1 cellular context compared by ENCODE assay signal in the genomic region with DNA sequence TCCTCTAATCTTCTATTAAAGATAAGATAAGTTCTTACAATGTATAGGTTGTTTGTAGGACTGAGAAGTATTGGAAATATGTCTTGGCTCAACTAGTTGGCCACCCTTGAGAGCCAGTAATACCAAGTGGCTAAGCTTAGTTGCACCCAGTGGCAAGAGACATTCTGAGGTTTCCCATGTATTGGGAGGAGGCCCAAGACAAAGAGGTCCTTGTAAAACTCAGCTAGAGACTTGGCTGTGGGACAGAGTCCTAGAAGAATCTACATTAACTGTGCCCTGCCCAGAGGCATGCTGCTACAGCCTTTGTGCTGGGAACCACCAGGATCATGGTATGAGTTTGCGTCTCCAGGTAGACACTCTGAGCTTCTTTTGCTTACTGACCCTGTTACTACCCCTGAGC.
TF ChIP-seq lines count a peak whose summit lies in the region.

No MANE protein-coding gene starts in this region.

TF ChIP-seq in HepG2, 621 proteins besides CTCF, POLR2A, EP300 and RAD21:
- TF ChIP-seq NFYB (CRISPR knock-in tag; IDR thresholded peaks at IDR 0.05) (no peak), ATM (IDR thresholded peaks at IDR 0.05; ENCODE audit: borderline replicate concordance) (no peak), DR1 (CRISPR knock-in tag; IDR thresholded peaks at IDR 0.05) (no peak), YEATS2 (CRISPR knock-in tag; IDR thresholded peaks at IDR 0.05; ENCODE audit: borderline replicate concordance) (no peak), NCOA1 (CRISPR knock-in tag; IDR thresholded peaks at IDR 0.05) (no peak), STAT5B (CRISPR knock-in tag; IDR thresholded peaks at IDR 0.05) (no peak), ZIK1 (CRISPR knock-in tag; IDR thresholded peaks at IDR 0.05; ENCODE audit: borderline replicate concordance, low read depth) (no peak), LCORL (IDR thresholded peaks at IDR 0.05) (no peak), LCORL (CRISPR knock-in tag; IDR thresholded peaks at IDR 0.05) (no peak)
- TF ChIP-seq, protein P1, sequence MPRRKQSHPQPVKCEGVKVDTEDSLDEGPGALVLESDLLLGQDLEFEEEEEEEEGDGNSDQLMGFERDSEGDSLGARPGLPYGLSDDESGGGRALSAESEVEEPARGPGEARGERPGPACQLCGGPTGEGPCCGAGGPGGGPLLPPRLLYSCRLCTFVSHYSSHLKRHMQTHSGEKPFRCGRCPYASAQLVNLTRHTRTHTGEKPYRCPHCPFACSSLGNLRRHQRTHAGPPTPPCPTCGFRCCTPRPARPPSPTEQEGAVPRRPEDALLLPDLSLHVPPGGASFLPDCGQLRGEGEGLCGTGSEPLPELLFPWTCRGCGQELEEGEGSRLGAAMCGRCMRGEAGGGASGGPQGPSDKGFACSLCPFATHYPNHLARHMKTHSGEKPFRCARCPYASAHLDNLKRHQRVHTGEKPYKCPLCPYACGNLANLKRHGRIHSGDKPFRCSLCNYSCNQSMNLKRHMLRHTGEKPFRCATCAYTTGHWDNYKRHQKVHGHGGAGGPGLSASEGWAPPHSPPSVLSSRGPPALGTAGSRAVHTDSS (CRISPR knock-in tag; conservative IDR thresholded peaks at IDR 0.05): no peak
- TF ChIP-seq, protein P2, sequence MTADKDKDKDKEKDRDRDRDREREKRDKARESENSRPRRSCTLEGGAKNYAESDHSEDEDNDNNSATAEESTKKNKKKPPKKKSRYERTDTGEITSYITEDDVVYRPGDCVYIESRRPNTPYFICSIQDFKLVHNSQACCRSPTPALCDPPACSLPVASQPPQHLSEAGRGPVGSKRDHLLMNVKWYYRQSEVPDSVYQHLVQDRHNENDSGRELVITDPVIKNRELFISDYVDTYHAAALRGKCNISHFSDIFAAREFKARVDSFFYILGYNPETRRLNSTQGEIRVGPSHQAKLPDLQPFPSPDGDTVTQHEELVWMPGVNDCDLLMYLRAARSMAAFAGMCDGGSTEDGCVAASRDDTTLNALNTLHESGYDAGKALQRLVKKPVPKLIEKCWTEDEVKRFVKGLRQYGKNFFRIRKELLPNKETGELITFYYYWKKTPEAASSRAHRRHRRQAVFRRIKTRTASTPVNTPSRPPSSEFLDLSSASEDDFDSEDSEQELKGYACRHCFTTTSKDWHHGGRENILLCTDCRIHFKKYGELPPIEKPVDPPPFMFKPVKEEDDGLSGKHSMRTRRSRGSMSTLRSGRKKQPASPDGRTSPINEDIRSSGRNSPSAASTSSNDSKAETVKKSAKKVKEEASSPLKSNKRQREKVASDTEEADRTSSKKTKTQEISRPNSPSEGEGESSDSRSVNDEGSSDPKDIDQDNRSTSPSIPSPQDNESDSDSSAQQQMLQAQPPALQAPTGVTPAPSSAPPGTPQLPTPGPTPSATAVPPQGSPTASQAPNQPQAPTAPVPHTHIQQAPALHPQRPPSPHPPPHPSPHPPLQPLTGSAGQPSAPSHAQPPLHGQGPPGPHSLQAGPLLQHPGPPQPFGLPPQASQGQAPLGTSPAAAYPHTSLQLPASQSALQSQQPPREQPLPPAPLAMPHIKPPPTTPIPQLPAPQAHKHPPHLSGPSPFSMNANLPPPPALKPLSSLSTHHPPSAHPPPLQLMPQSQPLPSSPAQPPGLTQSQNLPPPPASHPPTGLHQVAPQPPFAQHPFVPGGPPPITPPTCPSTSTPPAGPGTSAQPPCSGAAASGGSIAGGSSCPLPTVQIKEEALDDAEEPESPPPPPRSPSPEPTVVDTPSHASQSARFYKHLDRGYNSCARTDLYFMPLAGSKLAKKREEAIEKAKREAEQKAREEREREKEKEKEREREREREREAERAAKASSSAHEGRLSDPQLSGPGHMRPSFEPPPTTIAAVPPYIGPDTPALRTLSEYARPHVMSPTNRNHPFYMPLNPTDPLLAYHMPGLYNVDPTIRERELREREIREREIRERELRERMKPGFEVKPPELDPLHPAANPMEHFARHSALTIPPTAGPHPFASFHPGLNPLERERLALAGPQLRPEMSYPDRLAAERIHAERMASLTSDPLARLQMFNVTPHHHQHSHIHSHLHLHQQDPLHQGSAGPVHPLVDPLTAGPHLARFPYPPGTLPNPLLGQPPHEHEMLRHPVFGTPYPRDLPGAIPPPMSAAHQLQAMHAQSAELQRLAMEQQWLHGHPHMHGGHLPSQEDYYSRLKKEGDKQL (CRISPR knock-in tag; IDR thresholded peaks at IDR 0.05; ENCODE audit: low read depth): no peak
- TF ChIP-seq, protein P3, sequence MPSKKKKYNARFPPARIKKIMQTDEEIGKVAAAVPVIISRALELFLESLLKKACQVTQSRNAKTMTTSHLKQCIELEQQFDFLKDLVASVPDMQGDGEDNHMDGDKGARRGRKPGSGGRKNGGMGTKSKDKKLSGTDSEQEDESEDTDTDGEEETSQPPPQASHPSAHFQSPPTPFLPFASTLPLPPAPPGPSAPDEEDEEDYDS (CRISPR knock-in tag; IDR thresholded peaks at IDR 0.05): no peak
